8 cellular contexts compared by ENCODE assay signal in the genomic region with DNA sequence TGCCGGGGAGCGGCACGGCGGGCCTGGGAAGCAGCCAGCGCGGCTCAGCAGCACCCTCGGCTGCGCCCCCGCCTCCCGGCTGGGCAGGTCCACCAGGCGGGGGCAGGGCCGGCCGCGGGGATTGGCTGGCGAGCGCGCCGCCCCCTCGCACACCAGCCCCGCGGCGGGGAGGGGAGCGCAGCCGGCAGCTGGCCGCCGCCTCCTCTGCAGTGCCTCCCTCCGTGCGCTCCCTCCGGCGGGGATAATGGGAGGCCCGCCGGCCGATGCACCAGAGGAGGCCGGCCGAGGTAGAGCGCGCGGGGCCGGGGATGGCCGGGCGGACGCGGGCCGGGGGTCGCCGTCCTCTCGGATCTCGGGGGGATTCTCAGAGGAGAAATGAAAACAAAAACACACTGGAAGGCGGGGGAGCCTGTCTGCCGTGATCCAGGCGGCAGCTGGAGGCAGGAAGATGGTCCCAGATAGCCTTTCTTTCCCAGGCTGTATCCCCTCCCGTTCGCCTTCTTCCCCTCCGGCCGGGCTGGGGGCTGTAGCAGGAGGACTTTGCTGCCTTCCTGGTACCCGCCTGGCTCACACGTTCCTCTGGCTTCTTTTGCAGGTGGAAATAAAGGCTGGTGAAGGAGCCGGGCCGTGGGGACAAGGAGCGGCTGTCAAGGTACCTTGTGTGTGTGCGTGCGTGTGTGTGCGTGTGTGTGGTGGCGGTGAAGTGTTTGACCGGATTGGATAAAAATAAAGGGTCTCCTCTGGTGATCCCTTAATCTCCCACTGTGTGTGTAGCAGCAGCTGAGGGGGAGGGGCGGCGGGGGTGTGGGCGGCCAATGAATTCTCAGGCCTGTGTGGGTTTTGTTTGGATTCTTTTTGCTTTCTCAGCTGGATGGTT. TPM values are rescaled to one million over a fixed set of nuclear protein-coding genes. Genes with fewer than 3 reads are reported as not detected.
DNase-seq lines count a peak whose midpoint lies in the region; ATAC-seq and TF ChIP-seq lines count a peak whose summit lies in the region.

No MANE protein-coding gene starts in this region.

- no peak for TF ChIP-seq CTCF in foreskin fibroblast (IDR thresholded peaks at IDR 0.05; ENCODE audit: low read depth, low read length)
- peak; percentile 33 for TF ChIP-seq CTCF in neural cell (IDR thresholded peaks at IDR 0.05; ENCODE audit: poor library complexity, severe bottlenecking)

- H3K4me3 Mint-ChIP-seq in CD4-positive, CD25-positive, alpha-beta regulatory T cell, result peak overlapping the region; percentile 79 to 98 (median 86)

- peak overlapping the region; percentile 62 for H3K4me3 ChIP-seq in CD4-positive, CD25-positive, alpha-beta regulatory T cell (ENCODE audit: low read depth, low read length)
- peak overlapping the region; percentile 86 to 87 for H3K4me3 ChIP-seq in foreskin fibroblast (ENCODE audit: low read depth in 1 of 2, low read length in 2 of 2)
- H3K4me3 ChIP-seq in neural cell (ENCODE audit: low read length), result peak overlapping the region; percentile 73
- H3K4me3 ChIP-seq in subcutaneous abdominal adipose tissue (ENCODE audit: low read depth in 1 of 5, low read length in 5 of 5), result peak overlapping the region; percentile 66 to 74 (median 72)

- H3K4me1 ChIP-seq in CD4-positive, CD25-positive, alpha-beta regulatory T cell (ENCODE audit: control insufficient read depth, insufficient read depth, low read length, poor library complexity, severe bottlenecking), result peaks cover 38% of the 10 kb centered on the region
- H3K4me1 ChIP-seq in subcutaneous abdominal adipose tissue (ENCODE audit: control insufficient read depth in 5 of 5, insufficient read depth in 5 of 5, low read length in 5 of 5), result peaks cover 6 to 54% (median 40%) of the 10 kb centered on the region in 5 donors

- peak; percentile 50 for TF ChIP-seq RAD21 in neural cell (conservative IDR thresholded peaks at IDR 0.05)

- H2AFZ ChIP-seq in neural cell (ENCODE audit: low read depth, low read length), result no peak overlapping the region

- H3K27me3 ChIP-seq in CD4-positive, CD25-positive, alpha-beta regulatory T cell (ENCODE audit: control insufficient read depth, insufficient read depth, low read length), result no peaks in the 10 kb centered on the region
- H3K27me3 ChIP-seq in neural cell (ENCODE audit: insufficient read depth, low read depth, low read length) (no peaks in the 10 kb centered on the region), subcutaneous abdominal adipose tissue (ENCODE audit: control insufficient read depth in 5 of 5, insufficient read depth in 4 of 5, low read length in 5 of 5) (peaks cover 0 to 7% (median 0%) of the 10 kb centered on the region in 5 donors)

- no peaks in the 10 kb centered on the region for H3K9me3 ChIP-seq in CD4-positive, CD25-positive, alpha-beta regulatory T cell (ENCODE audit: control insufficient read depth in 2 of 2, low read length in 2 of 2)
- H3K9me3 ChIP-seq in neural cell (ENCODE audit: low read length) (no peaks in the 10 kb centered on the region), subcutaneous abdominal adipose tissue (ENCODE audit: control insufficient read depth in 5 of 5, low read length in 5 of 5) (no peaks in the 10 kb centered on the region)

- no peaks in the 10 kb centered on the region for H3K36me3 ChIP-seq in CD4-positive, CD25-positive, alpha-beta regulatory T cell (ENCODE audit: control insufficient read depth, insufficient read depth, low read length)
- no peaks in the 10 kb centered on the region for H3K36me3 ChIP-seq in neural cell (ENCODE audit: insufficient read depth, low read length)
- H3K36me3 ChIP-seq in subcutaneous abdominal adipose tissue (ENCODE audit: control insufficient read depth in 5 of 5, insufficient read depth in 5 of 5, low read length in 5 of 5), result no peaks in the 10 kb centered on the region

- peaks cover 84% of the 10 kb centered on the region for H3K79me2 ChIP-seq in neural cell (replicated peaks; ENCODE audit: insufficient read depth, low read length)

- no peaks in the 10 kb centered on the region for H3K9me2 ChIP-seq in neural cell (ENCODE audit: insufficient read depth, low read length)

- peak overlapping the region; percentile 86 for H3K9ac ChIP-seq in neural cell (ENCODE audit: low read length)
- H3K9ac ChIP-seq in subcutaneous abdominal adipose tissue (ENCODE audit: low read length in 5 of 5), result peak overlapping the region in 3 of 5 donors; percentile 11 to 72 (median 56)

- peak; percentile 91 to 95 for ATAC-seq in CD4-positive, CD25-positive, alpha-beta regulatory T cell (ENCODE audit: low read depth in 2 of 2)
- peak; percentile 93 for ATAC-seq in GM19463 (IDR thresholded peaks at IDR 0.05; ENCODE audit: unreplicated experiment)

- TF ChIP-seq EP300 in neural cell (conservative IDR thresholded peaks at IDR 0.05; ENCODE audit: poor library complexity, severe bottlenecking), result peak; percentile 47

- H3K9me3 Mint-ChIP-seq in CD4-positive, CD25-positive, alpha-beta regulatory T cell, result no peaks in the 10 kb centered on the region

- DNase-seq in CD4-positive, CD25-positive, alpha-beta regulatory T cell, result peak; percentile 77 to 84 (median 83)
- peak; percentile 75 for DNase-seq in HK-2 (ENCODE audit: unreplicated experiment)
- peak; percentile 86 for DNase-seq in OCI-M1 (lab: John Stamatoyannopoulos, UW)
- peak; percentile 72 for DNase-seq in activated T-helper 9 cell treated with anti-CD3 and anti-CD28 coated beads, Interleukin-2, amount 50 U/mL, for 16 hours (ENCODE audit: low read depth)
- DNase-seq in foreskin fibroblast, result peak; percentile 87 to 96

- peaks cover 7 to 83% (median 36%) of the 10 kb centered on the region in 4 donors for H3K4me1 Mint-ChIP-seq in CD4-positive, CD25-positive, alpha-beta regulatory T cell

- H3K27ac Mint-ChIP-seq in CD4-positive, CD25-positive, alpha-beta regulatory T cell, result peak overlapping the region in 2 of 3 donors; percentile 83 to 92

- peaks cover 5% of the 10 kb centered on the region for H3F3A ChIP-seq in neural cell (ENCODE audit: insufficient read depth, low read length, poor library complexity, severe bottlenecking)

- H3K27me3 Mint-ChIP-seq in CD4-positive, CD25-positive, alpha-beta regulatory T cell, result no peaks in the 10 kb centered on the region

- H4K20me1 ChIP-seq in neural cell (ENCODE audit: insufficient read depth), result peaks cover 19% of the 10 kb centered on the region

- no peak overlapping the region for H3K4me2 ChIP-seq in neural cell (ENCODE audit: low read length)

- H3K36me3 Mint-ChIP-seq in CD4-positive, CD25-positive, alpha-beta regulatory T cell, result peaks cover 13% of the 10 kb centered on the region

- peak overlapping the region; percentile 80 for H3K27ac ChIP-seq in CD4-positive, CD25-positive, alpha-beta regulatory T cell (ENCODE audit: insufficient read depth, low read length, poor library complexity, severe bottlenecking)
- peak overlapping the region; percentile 99 for H3K27ac ChIP-seq in neural cell (ENCODE audit: low read length)
- no peak overlapping the region for H3K27ac ChIP-seq in subcutaneous abdominal adipose tissue (ENCODE audit: low read depth, low read length)

TF ChIP-seq in neural cell, 6 proteins besides CTCF, POLR2A, EP300 and RAD21:
- TF ChIP-seq MXI1 (conservative IDR thresholded peaks at IDR 0.05; ENCODE audit: poor library complexity, severe bottlenecking), result peak; percentile 78
- TF ChIP-seq EZH2 (IDR thresholded peaks at IDR 0.05; ENCODE audit: borderline replicate concordance, insufficient read depth, low read length, poor library complexity, severe bottlenecking), result no peak
- TF ChIP-seq, protein P1, sequence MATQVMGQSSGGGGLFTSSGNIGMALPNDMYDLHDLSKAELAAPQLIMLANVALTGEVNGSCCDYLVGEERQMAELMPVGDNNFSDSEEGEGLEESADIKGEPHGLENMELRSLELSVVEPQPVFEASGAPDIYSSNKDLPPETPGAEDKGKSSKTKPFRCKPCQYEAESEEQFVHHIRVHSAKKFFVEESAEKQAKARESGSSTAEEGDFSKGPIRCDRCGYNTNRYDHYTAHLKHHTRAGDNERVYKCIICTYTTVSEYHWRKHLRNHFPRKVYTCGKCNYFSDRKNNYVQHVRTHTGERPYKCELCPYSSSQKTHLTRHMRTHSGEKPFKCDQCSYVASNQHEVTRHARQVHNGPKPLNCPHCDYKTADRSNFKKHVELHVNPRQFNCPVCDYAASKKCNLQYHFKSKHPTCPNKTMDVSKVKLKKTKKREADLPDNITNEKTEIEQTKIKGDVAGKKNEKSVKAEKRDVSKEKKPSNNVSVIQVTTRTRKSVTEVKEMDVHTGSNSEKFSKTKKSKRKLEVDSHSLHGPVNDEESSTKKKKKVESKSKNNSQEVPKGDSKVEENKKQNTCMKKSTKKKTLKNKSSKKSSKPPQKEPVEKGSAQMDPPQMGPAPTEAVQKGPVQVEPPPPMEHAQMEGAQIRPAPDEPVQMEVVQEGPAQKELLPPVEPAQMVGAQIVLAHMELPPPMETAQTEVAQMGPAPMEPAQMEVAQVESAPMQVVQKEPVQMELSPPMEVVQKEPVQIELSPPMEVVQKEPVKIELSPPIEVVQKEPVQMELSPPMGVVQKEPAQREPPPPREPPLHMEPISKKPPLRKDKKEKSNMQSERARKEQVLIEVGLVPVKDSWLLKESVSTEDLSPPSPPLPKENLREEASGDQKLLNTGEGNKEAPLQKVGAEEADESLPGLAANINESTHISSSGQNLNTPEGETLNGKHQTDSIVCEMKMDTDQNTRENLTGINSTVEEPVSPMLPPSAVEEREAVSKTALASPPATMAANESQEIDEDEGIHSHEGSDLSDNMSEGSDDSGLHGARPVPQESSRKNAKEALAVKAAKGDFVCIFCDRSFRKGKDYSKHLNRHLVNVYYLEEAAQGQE (IDR thresholded peaks at IDR 0.05; ENCODE audit: borderline replicate concordance), result peak; percentile 70
- TF ChIP-seq TAF1 (IDR thresholded peaks at IDR 0.05; ENCODE audit: low read depth), result peak; percentile 70
- peak; percentile 82 for TF ChIP-seq POLR2AphosphoS5 (IDR thresholded peaks at IDR 0.05)
- peak; percentile 56 for TF ChIP-seq SMC3 (conservative IDR thresholded peaks at IDR 0.05; ENCODE audit: poor library complexity)

RNA-seq across cellular contexts. Expression of a gene that starts 18.0 kb away (rescaled TPM):
- 26.3 TPM for total RNA-seq in CD4-positive, CD25-positive, alpha-beta regulatory T cell
- under 1 TPM; 0.22 to 0.30 (median 0.26) TPM for polyA plus RNA-seq in CD4-positive, CD25-positive, alpha-beta regulatory T cell
- 18.2 and 19.6 TPM in 2 replicates for polyA plus RNA-seq in neural cell
- 46.0 and 58.6 TPM in 2 replicates for polyA minus RNA-seq in neural cell

Comparison
In these comparisons a context has a peak if more than half of its experiments do, and no peak if none do; other contexts are left out.
1. RNA of a gene that starts 18.0 kb away (polyA plus RNA-seq): 18.2 to 19.6 TPM in neural cell; 0.22 to 0.30 TPM in CD4-positive, CD25-positive, alpha-beta regulatory T cell; every median in the first group is over 10 times any median in the second.
2. Peak in every context shown above with its lines, with median percentiles within 50 percentile points of each other: DNase-seq and H3K4me3 ChIP-seq.